10 cellular contexts compared by ENCODE assay signal in genomic region chr14:54653764-54654469, GRCh38.
A peak's percentile ranks its signal among the peaks of the same experiment; 100 is the strongest.
DNase-seq lines count a peak whose midpoint lies in the region; TF ChIP-seq lines count a peak whose summit lies in the region.
"Had no signal": no experiment of that assay in that cellular context is flagged by ENCODE, and none has a peak within 500 bp of the region (broad histone marks: within the 10 kb centered on the region; RNA-seq: fewer than 3 reads in every experiment).

No MANE protein-coding gene starts in this region.

- no peak overlapping the region for H3K4me3 ChIP-seq in BLaER1
- H3K4me3 ChIP-seq in SK-N-MC = no peak overlapping the region
- H3K4me3 ChIP-seq in fibroblast of the aortic adventitia (ENCODE audit: low read depth, low read length) = no peak overlapping the region
- H3K4me3 ChIP-seq in neuronal stem cell (ENCODE audit: low read length in 2 of 2) = no peak overlapping the region

- no peaks in the 10 kb centered on the region for H3K36me3 Mint-ChIP-seq in immature natural killer cell
- H3K36me3 Mint-ChIP-seq: CD4-positive, CD25-positive, alpha-beta regulatory T cell had no signal

- H2BK5ac ChIP-seq in neuronal stem cell (ENCODE audit: low read length) = no peak overlapping the region

- no peak overlapping the region for H4K91ac ChIP-seq in neuronal stem cell (ENCODE audit: low read depth, low read length, poor library complexity)

- intact Hi-C loops in head of caudate nucleus (cut with DNase I) = no loop called here

- H3K27me3 Mint-ChIP-seq in immature natural killer cell (ENCODE audit: low read depth in 3 of 3) = peaks cover 9 to 28% (median 26%) of the 10 kb centered on the region in 3 donors

- WGBS in neuronal stem cell (ENCODE audit: extremely low coverage in 2 of 2, insufficient read length in 2 of 2, insufficient replicate concordance in 1 of 2), 2 donors = no CpG with 5 or more reads among the region's 10 CpGs

- no peaks in the 10 kb centered on the region for H3K4me1 Mint-ChIP-seq in immature natural killer cell
- H3K4me1 Mint-ChIP-seq: CD4-positive, CD25-positive, alpha-beta regulatory T cell had no signal

- H3K9ac ChIP-seq in BLaER1 = no peak overlapping the region
- no peak overlapping the region for H3K9ac ChIP-seq in SK-N-MC (ENCODE audit: insufficient read length)
- H3K9ac ChIP-seq in neuronal stem cell (ENCODE audit: low read depth, low read length, poor library complexity) = no peak overlapping the region

- no peak for TF ChIP-seq CTCF in fibroblast of the aortic adventitia (IDR thresholded peaks at IDR 0.05; ENCODE audit: insufficient read depth, low read length)

- H3K9me3 Mint-ChIP-seq in immature natural killer cell = no peaks in the 10 kb centered on the region

- H3K9me3 ChIP-seq in BLaER1 = no peaks in the 10 kb centered on the region
- H3K9me3 ChIP-seq in SK-N-MC (ENCODE audit: low read depth, low read length) = no peaks in the 10 kb centered on the region
- no peaks in the 10 kb centered on the region for H3K9me3 ChIP-seq in neuronal stem cell (replicated peaks in 1 of 2; ENCODE audit: control insufficient read depth in 2 of 2, insufficient read depth in 1 of 2, low read depth in 1 of 2, low read length in 2 of 2)

- H3K18ac ChIP-seq in neuronal stem cell (ENCODE audit: low read length) = no peak overlapping the region

- H3K36me3 ChIP-seq in BLaER1 = peaks cover 9% of the 10 kb centered on the region
- no peaks in the 10 kb centered on the region for H3K36me3 ChIP-seq in SK-N-MC (ENCODE audit: insufficient read depth, low read length)
- no peaks in the 10 kb centered on the region for H3K36me3 ChIP-seq in neuronal stem cell (replicated peaks in 1 of 2; ENCODE audit: control insufficient read depth in 2 of 2, insufficient read depth in 2 of 2, low read length in 2 of 2)

- H3K79me1 ChIP-seq in neuronal stem cell (ENCODE audit: low read depth, low read length) = peaks cover 3% of the 10 kb centered on the region

- H2BK15ac ChIP-seq in neuronal stem cell (ENCODE audit: low read length) = no peak overlapping the region

- no peak overlapping the region for H2BK120ac ChIP-seq in neuronal stem cell (ENCODE audit: low read depth, low read length)

- peaks cover 25% of the 10 kb centered on the region for H3K4me1 ChIP-seq in BLaER1
- peaks cover 25 to 33% of the 10 kb centered on the region in 2 donors for H3K4me1 ChIP-seq in neuronal stem cell (ENCODE audit: control insufficient read depth in 2 of 2, insufficient read depth in 1 of 2, low read depth in 1 of 2, low read length in 2 of 2)

- DNase-seq in SK-N-MC (ENCODE audit: low read depth, low spot score) (no peak), fibroblast of the aortic adventitia (ENCODE audit: low read depth) (peak; percentile 68), neuronal stem cell (ENCODE audit: low spot score) (no peak), immature natural killer cell (no peak), head of caudate nucleus (no peak), NCI-H1048 (lab: John Stamatoyannopoulos, UW) (no peak)
- no peak for DNase-seq in stimulated activated naive CD4-positive, alpha-beta T cell treated with Interleukin-2 at 50 U/mL for 16 hours (lab: John Stamatoyannopoulos, UW)
- DNase-seq: activated CD4-positive, alpha-beta T cell treated with anti-CD3 and anti-CD28 coated beads, Interleukin-2, amount 50 U/mL, for 4 hours; CD4-positive, CD25-positive, alpha-beta regulatory T cell had no signal

- H3K27ac Mint-ChIP-seq in immature natural killer cell = no peak overlapping the region
- H3K27ac Mint-ChIP-seq: CD4-positive, CD25-positive, alpha-beta regulatory T cell had no signal

- no peak overlapping the region for H3K14ac ChIP-seq in neuronal stem cell (ENCODE audit: low read length)

- H3K4ac ChIP-seq in neuronal stem cell (ENCODE audit: low read length) = no peak overlapping the region

- no peak overlapping the region for H3K23ac ChIP-seq in neuronal stem cell (ENCODE audit: low read depth, low read length, poor library complexity)

- H3K27ac ChIP-seq in BLaER1 = no peak overlapping the region
- H3K27ac ChIP-seq in SK-N-MC = peak overlapping the region; percentile 56
- peak overlapping the region; percentile 46 for H3K27ac ChIP-seq in neuronal stem cell (replicated peaks; ENCODE audit: low read length)

- H2AK5ac ChIP-seq in neuronal stem cell (ENCODE audit: low read depth, low read length) = no peak overlapping the region

- no peak overlapping the region for H3K4me3 Mint-ChIP-seq in immature natural killer cell
- H3K4me3 Mint-ChIP-seq: CD4-positive, CD25-positive, alpha-beta regulatory T cell had no signal

- no peak overlapping the region for H2AFZ ChIP-seq in neuronal stem cell (ENCODE audit: low read length)

- H2BK12ac ChIP-seq in neuronal stem cell (ENCODE audit: low read length) = no peak overlapping the region

- H4K20me1 ChIP-seq in BLaER1 = peaks cover 37% of the 10 kb centered on the region

- H3K4me2 ChIP-seq in BLaER1 (peak overlapping the region; percentile 42), neuronal stem cell (ENCODE audit: insufficient read depth, low read length, poor library complexity, severe bottlenecking) (no peak overlapping the region)

- H3K27me3 ChIP-seq in BLaER1 = no peaks in the 10 kb centered on the region
- H3K27me3 ChIP-seq in neuronal stem cell (ENCODE audit: control insufficient read depth in 3 of 3, insufficient read depth in 3 of 3, low read depth in 1 of 3, low read length in 3 of 3) = no peaks in the 10 kb centered on the region

- H4K8ac ChIP-seq in neuronal stem cell (ENCODE audit: low read depth, low read length) = no peak overlapping the region
